ENCODE assay signal across 9 cellular contexts in the genomic region with DNA sequence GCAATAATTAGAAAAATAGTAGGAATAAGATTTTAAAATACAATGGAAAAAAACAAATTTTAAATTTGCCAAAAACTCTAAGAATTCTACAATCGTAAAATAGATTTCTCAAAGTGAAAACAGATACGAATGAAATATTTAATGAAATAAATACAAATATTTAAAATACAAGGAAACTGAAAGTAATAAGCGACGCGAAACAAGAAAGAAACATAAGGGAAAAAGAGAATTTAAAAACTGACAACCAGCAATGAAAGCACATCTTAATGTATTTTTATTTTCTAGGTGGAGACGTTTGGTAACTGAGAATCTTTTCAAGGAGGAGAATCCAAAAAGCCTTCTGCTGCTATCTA. TPM values are rescaled to one million over a fixed set of nuclear protein-coding genes. Genes with fewer than 3 reads are reported as not detected.
A peak's percentile ranks its signal among the peaks of the same experiment; 100 is the strongest.
DNase-seq lines count a peak whose midpoint lies in the region; ATAC-seq and TF ChIP-seq lines count a peak whose summit lies in the region.
"Had no signal": no experiment of that assay in that cellular context is flagged by ENCODE, and none has a peak within 500 bp of the region (broad histone marks: within the 10 kb centered on the region; RNA-seq: fewer than 3 reads in every experiment).

No MANE protein-coding gene starts in this region.

- no peaks in the 10 kb centered on the region for H4K20me1 ChIP-seq in KMS-11 (ENCODE audit: insufficient read depth)

- H3K4me3 Mint-ChIP-seq in naive thymus-derived CD8-positive, alpha-beta T cell: peak overlapping the region; percentile 95 to 100 (median 98)

- peak overlapping the region; percentile 91 for H3K27ac ChIP-seq in AG04450 (ENCODE audit: low read depth, low read length)
- H3K27ac ChIP-seq in KMS-11: peak overlapping the region; percentile 99; the same call in 1 of the 2 replicates
- H3K27ac ChIP-seq in colonic mucosa: peak overlapping the region; percentile 97

- ATAC-seq in naive thymus-derived CD8-positive, alpha-beta T cell: no peak
- ATAC-seq in HG03039 (IDR thresholded peaks at IDR 0.05; ENCODE audit: unreplicated experiment): no peak

- H3K36me3 ChIP-seq in KMS-11 (ENCODE audit: insufficient read depth) (no peaks in the 10 kb centered on the region), colonic mucosa (no peaks in the 10 kb centered on the region)

- peaks cover 0 to 2% (median 0%) of the 10 kb centered on the region in 9 donors for H3K9me3 Mint-ChIP-seq in naive thymus-derived CD8-positive, alpha-beta T cell

- intact Hi-C loops in colonic mucosa (cut with DNase I): loop anchor here (5.0 kb wide), 1 partner anchor 127 kb away; no protein-coding TSS in a partner anchor

- H3K4me1 Mint-ChIP-seq in naive thymus-derived CD8-positive, alpha-beta T cell: peaks cover 17 to 61% (median 53%) of the 10 kb centered on the region in 4 donors

- H3K36me3 Mint-ChIP-seq in naive thymus-derived CD8-positive, alpha-beta T cell: no peaks in the 10 kb centered on the region

- H3K4me3 ChIP-seq in AG04450 (ENCODE audit: low read depth, low read length) (peak overlapping the region; percentile 83), KMS-11 (IDR thresholded peaks at IDR 0.05; ENCODE audit: insufficient read depth, low read depth, low read length) (no peak overlapping the region), colonic mucosa (peak overlapping the region; percentile 39)

- no peaks in the 10 kb centered on the region for H3K27me3 ChIP-seq in AG04450 (ENCODE audit: control insufficient read depth, insufficient read depth, low read length)
- no peaks in the 10 kb centered on the region for H3K27me3 ChIP-seq in KMS-11 (ENCODE audit: insufficient read depth, low read depth)
- H3K27me3 ChIP-seq in colonic mucosa: no peaks in the 10 kb centered on the region

- H3K4me2 ChIP-seq in KMS-11: peak overlapping the region; percentile 96

- H3K4me1 ChIP-seq in KMS-11 (ENCODE audit: low read depth, poor library complexity, severe bottlenecking) (peaks cover 5% of the 10 kb centered on the region), colonic mucosa (no peaks in the 10 kb centered on the region)

- no peak for DNase-seq in AG04450 (ENCODE audit: low read depth, low spot score)
- no peak for DNase-seq in colonic mucosa
- no peak for DNase-seq in naive thymus-derived CD8-positive, alpha-beta T cell
- DNase-seq in kidney glomerular epithelial cell (lab: John Stamatoyannopoulos, UW): no peak
- DNase-seq in occipital lobe (lab: John Stamatoyannopoulos, UW): no peak
- DNase-seq in NCI-H510A treated with DMSO at 0.1 percent for 48 hours (lab: John Stamatoyannopoulos, UW): no peak
- DNase-seq: KG1 had no signal

- H3K9me3 ChIP-seq in AG04450 (ENCODE audit: control insufficient read depth, insufficient read depth, low read length) (no peaks in the 10 kb centered on the region; the same call in 1 of the 2 replicates), colonic mucosa (no peaks in the 10 kb centered on the region)

- H3K9ac ChIP-seq in KMS-11 (peak overlapping the region; percentile 97; the same call in 1 of the 2 replicates), colonic mucosa (ENCODE audit: low read depth in 2 of 2, low read length in 2 of 2) (peak overlapping the region; percentile 38 to 72)

- H3K79me2 ChIP-seq in KMS-11 (ENCODE audit: insufficient read depth, low read depth): no peaks in the 10 kb centered on the region; the same call in 1 of the 2 replicates

- CTCF ChIA-PET in AG04450 (lab: Charles Lee): interaction anchor here (1.0 to 6.4 kb wide), 4 partner anchors 19 to 130 kb away, joined by 5 to 48 read pairs (median 24); no protein-coding TSS in a partner anchor

- POLR2A ChIA-PET in AG04450 (lab: Yijun Ruan, JAX): interaction anchor here (0.6 to 3.9 kb wide), 9 partner anchors 19 to 274 kb away, joined by 3 to 26 read pairs (median 5); partner anchors contain the start of gene HMGCS1
- POLR2A ChIA-PET in naive thymus-derived CD8-positive, alpha-beta T cell (lab: Charles Lee): interaction anchor here (0.8 to 12.3 kb wide), 11 partner anchors 16 to 1135 kb away, joined by 3 to 904 read pairs (median 148); partner anchors contain the start of genes NNT, RIMOC1, TMEM267 and ZNF131

- peak overlapping the region; percentile 72 for H2AFZ ChIP-seq in KMS-11 (ENCODE audit: low read depth)

- no peak for TF ChIP-seq CTCF in AG04450 (IDR thresholded peaks at IDR 0.05; ENCODE audit: low read depth, low read length)
- TF ChIP-seq CTCF in KMS-11 (conservative IDR thresholded peaks at IDR 0.05; ENCODE audit: low read depth, low read length): no peak
- TF ChIP-seq CTCF in colonic mucosa (IDR thresholded peaks at IDR 0.05): no peak

- no peaks in the 10 kb centered on the region for H3K27me3 Mint-ChIP-seq in naive thymus-derived CD8-positive, alpha-beta T cell

- peak overlapping the region; percentile 96 to 100 (median 99) for H3K27ac Mint-ChIP-seq in naive thymus-derived CD8-positive, alpha-beta T cell

RNA-seq across cellular contexts. Expression of gene ANXA2R, which starts 1.0 kb away (rescaled TPM):
- 3.7 and 4.9 TPM in 2 replicates for polyA plus RNA-seq in AG04450 (2011; rRNA removed)
- polyA minus RNA-seq in AG04450 (2011; rRNA and poly(A)+ RNA removed): 4.3 and 4.6 TPM in 2 replicates
- total RNA-seq in colonic mucosa: 1 to 10 TPM; 1.1 to 1.3 TPM
- total RNA-seq in naive thymus-derived CD8-positive, alpha-beta T cell: 10 to 100 TPM; 65.9 to 72.7 TPM
- 10 to 100 TPM; 51.5 to 69.8 (median 54.8) TPM for polyA plus RNA-seq in naive thymus-derived CD8-positive, alpha-beta T cell
- 0.31 TPM for total RNA-seq in occipital lobe

Comparison
In these comparisons a context has a peak if more than half of its experiments do, and no peak if none do; other contexts are left out.
1. RNA of gene ANXA2R, which starts 1.0 kb away (total RNA-seq): 65.9 to 72.7 TPM in naive thymus-derived CD8-positive, alpha-beta T cell; 1.1 to 1.3 TPM in colonic mucosa and 0.31 TPM in occipital lobe (single experiment); every median in the first group is over 10 times any median in the second.
2. Peak in every context shown above with its lines, with median percentiles within 50 percentile points of each other: H3K27ac ChIP-seq.